In genomic region chr13:25372275-25373081, GRCh38 we compare ENCODE assay signal across 9 cellular contexts. TPM values are rescaled to one million over a fixed set of nuclear protein-coding genes. Genes with fewer than 3 reads are reported as not detected.
DNase-seq lines count a peak whose midpoint lies in the region; ATAC-seq and TF ChIP-seq lines count a peak whose summit lies in the region.
"Had no signal": no experiment of that assay in that cellular context is flagged by ENCODE, and none has a peak within 500 bp of the region (broad histone marks: within the 10 kb centered on the region; RNA-seq: fewer than 3 reads in every experiment).

No MANE protein-coding gene starts in this region.

- no peak overlapping the region for H3K4me3 Mint-ChIP-seq in activated CD4-positive, alpha-beta T cell treated with anti-CD3 and anti-CD28 coated beads for 36 hours
- H3K4me3 Mint-ChIP-seq in activated T-helper 2 cell treated with anti-CD3 and anti-CD28 coated beads, Interferon-gamma antibody, Interleukin-2, Interleukin-4, amounts not matched to agents 10 μg/mL and 5 μg/mL and 100 μg/mL, durations not matched to agents 14 hours and 24 hours and 36 hours (ENCODE audit: low read depth), result peak overlapping the region; percentile 42

- peaks cover 11% of the 10 kb centered on the region for H3K27me3 ChIP-seq in thyroid gland
- H3K27me3 ChIP-seq: ovary had no signal

- no peak overlapping the region for H3K27ac ChIP-seq in thyroid gland
- H3K27ac ChIP-seq: ovary had no signal

- peaks cover 6% of the 10 kb centered on the region for H3K4me1 Mint-ChIP-seq in activated CD4-positive, alpha-beta T cell treated with anti-CD3 and anti-CD28 coated beads for 36 hours
- H3K4me1 Mint-ChIP-seq in activated T-helper 2 cell treated with anti-CD3 and anti-CD28 coated beads, Interferon-gamma antibody, Interleukin-2, Interleukin-4, amounts not matched to agents 10 μg/mL and 5 μg/mL and 100 μg/mL, durations not matched to agents 14 hours and 24 hours and 36 hours (ENCODE audit: low read depth), result peaks cover 2% of the 10 kb centered on the region

- TF ChIP-seq POLR2A in thyroid gland (IDR thresholded peaks at IDR 0.05), result no peak

- no peaks in the 10 kb centered on the region for H3K9me3 ChIP-seq in iPS-18c (ENCODE audit: control insufficient read depth, insufficient read depth, low read length)
- no peaks in the 10 kb centered on the region for H3K9me3 ChIP-seq in thyroid gland
- H3K9me3 ChIP-seq: ovary had no signal

- H3K4me1 ChIP-seq in thyroid gland, result peaks cover 0 to 11% of the 10 kb centered on the region in 2 donors

- CTCF ChIA-PET in activated CD4-positive, alpha-beta T cell treated with anti-CD3 and anti-CD28 coated beads for 36 hours (lab: Charles Lee), result no interaction called here

- 23 to 36% methylated on average over 26 to 33 of the region's 84 CpGs for WGBS in thyroid gland, 2 donors

- peak overlapping the region; percentile 66 for H3K4me3 ChIP-seq in iPS-18c (ENCODE audit: insufficient read depth, low read depth, low read length)
- peak overlapping the region in 1 of 3 donors; percentile 14 for H3K4me3 ChIP-seq in thyroid gland (replicated peaks in 1 of 3)
- H3K4me3 ChIP-seq: ovary had no signal

- TF ChIP-seq CTCF in thyroid gland (IDR thresholded peaks at IDR 0.05), result no peak

- no peak overlapping the region for H3K27ac Mint-ChIP-seq in activated CD4-positive, alpha-beta T cell treated with anti-CD3 and anti-CD28 coated beads for 36 hours
- H3K27ac Mint-ChIP-seq in activated T-helper 2 cell treated with anti-CD3 and anti-CD28 coated beads, Interferon-gamma antibody, Interleukin-2, Interleukin-4, amounts not matched to agents 10 μg/mL and 5 μg/mL and 100 μg/mL, durations not matched to agents 14 hours and 24 hours and 36 hours, result no peak overlapping the region

- H3K9me3 Mint-ChIP-seq in activated CD4-positive, alpha-beta T cell treated with anti-CD3 and anti-CD28 coated beads for 36 hours (ENCODE audit: low read depth), result no peaks in the 10 kb centered on the region
- no peaks in the 10 kb centered on the region for H3K9me3 Mint-ChIP-seq in activated T-helper 2 cell treated with anti-CD3 and anti-CD28 coated beads, Interferon-gamma antibody, Interleukin-2, Interleukin-4, amounts not matched to agents 10 μg/mL and 5 μg/mL and 100 μg/mL, durations not matched to agents 14 hours and 24 hours and 36 hours

- peak; percentile 25 for ATAC-seq in activated CD4-positive, alpha-beta T cell treated with anti-CD3 and anti-CD28 coated beads for 36 hours
- peak; percentile 11 for ATAC-seq in stimulated activated naive CD8-positive, alpha-beta T cell treated with anti-CD3 and anti-CD28 coated beads, Interleukin-15, Interleukin-2, amounts not matched to agents 100 U/mL and 50 U/mL, for 24 hours
- ATAC-seq in GM21786 (IDR thresholded peaks at IDR 0.05; ENCODE audit: unreplicated experiment) (no peak), HG02938 (IDR thresholded peaks at IDR 0.05; ENCODE audit: unreplicated experiment) (no peak)

- POLR2A ChIA-PET in activated CD4-positive, alpha-beta T cell treated with anti-CD3 and anti-CD28 coated beads for 36 hours (lab: Charles Lee), result interaction anchor here (0.5 kb wide), 1 partner anchor 327 kb away, joined by 7 read pairs; no protein-coding TSS in a partner anchor

- H3K27me3 Mint-ChIP-seq in activated CD4-positive, alpha-beta T cell treated with anti-CD3 and anti-CD28 coated beads for 36 hours, result peaks cover 61% of the 10 kb centered on the region
- H3K27me3 Mint-ChIP-seq in activated T-helper 2 cell treated with anti-CD3 and anti-CD28 coated beads, Interferon-gamma antibody, Interleukin-2, Interleukin-4, amounts not matched to agents 10 μg/mL and 5 μg/mL and 100 μg/mL, durations not matched to agents 14 hours and 24 hours and 36 hours (ENCODE audit: low read depth), result peaks cover 70% of the 10 kb centered on the region

- no peaks in the 10 kb centered on the region for H3K36me3 ChIP-seq in thyroid gland
- H3K36me3 ChIP-seq: ovary had no signal

- no peaks in the 10 kb centered on the region for H3K36me3 Mint-ChIP-seq in activated CD4-positive, alpha-beta T cell treated with anti-CD3 and anti-CD28 coated beads for 36 hours (ENCODE audit: low read depth)
- H3K36me3 Mint-ChIP-seq in activated T-helper 2 cell treated with anti-CD3 and anti-CD28 coated beads, Interferon-gamma antibody, Interleukin-2, Interleukin-4, amounts not matched to agents 10 μg/mL and 5 μg/mL and 100 μg/mL, durations not matched to agents 14 hours and 24 hours and 36 hours (ENCODE audit: low read depth), result no peaks in the 10 kb centered on the region

- intact Hi-C loops in activated CD4-positive, alpha-beta T cell treated with anti-CD3 and anti-CD28 coated beads for 36 hours (cut with DNase I, micrococcal nuclease), result loop anchor here in 1 of 2 experiments (2.0 to 10.0 kb wide), 2 partner anchors 288 to 378 kb away; no protein-coding TSS in a partner anchor
- intact Hi-C loops in activated T-helper 2 cell treated with anti-CD3 and anti-CD28 coated beads, Interferon-gamma antibody, Interleukin-2, Interleukin-4, amounts not matched to agents 10 μg/mL and 5 μg/mL and 100 μg/mL, durations not matched to agents 14 hours and 24 hours and 36 hours (cut with micrococcal nuclease), result no loop called here
- intact Hi-C loops in thyroid gland (cut with DNase I), result loop anchor here (10.0 kb wide), 1 partner anchor 138 kb away; no protein-coding TSS in a partner anchor

- no peak for DNase-seq in activated CD4-positive, alpha-beta T cell treated with anti-CD3 and anti-CD28 coated beads for 36 hours
- no peak for DNase-seq in activated CD4-positive, alpha-beta T cell treated with anti-CD3 and anti-CD28 coated beads for 1 hour
- no peak for DNase-seq in activated T-helper 2 cell treated with anti-CD3 and anti-CD28 coated beads, Interferon-gamma antibody, Interleukin-2, Interleukin-4, amounts not matched to agents 10 μg/mL and 5 μg/mL and 100 μg/mL, durations not matched to agents 14 hours and 24 hours and 36 hours (ENCODE audit: low spot score)
- DNase-seq in stimulated activated naive CD8-positive, alpha-beta T cell treated with anti-CD3 and anti-CD28 coated beads, Interleukin-15, Interleukin-2, amounts not matched to agents 100 U/mL and 50 U/mL, for 24 hours, result no peak
- DNase-seq in thyroid gland, result no peak
- DNase-seq: ovary had no signal

RNA-seq across cellular contexts. Expression of gene ATP8A2, which starts 0.7 kb away (rescaled TPM):
- total RNA-seq in activated CD4-positive, alpha-beta T cell treated with anti-CD3 and anti-CD28 coated beads for 36 hours, result under 1 TPM; 0.30 to 0.39 TPM
- total RNA-seq in activated T-helper 2 cell treated with anti-CD3 and anti-CD28 coated beads, Interferon-gamma antibody, Interleukin-2, Interleukin-4, amounts not matched to agents 10 μg/mL and 5 μg/mL and 100 μg/mL, durations not matched to agents 14 hours and 24 hours and 36 hours, result 0.11 and 0.16 TPM in 2 replicates
- total RNA-seq in thyroid gland, result under 1 TPM; 0.13 to 0.29 (median 0.24) TPM

Comparison
In these comparisons a context has a peak if more than half of its experiments do, and no peak if none do; other contexts are left out.
1. ATAC-seq: peak in activated CD4-positive, alpha-beta T cell treated with anti-CD3 and anti-CD28 coated beads for 36 hours (single experiment) and stimulated activated naive CD8-positive, alpha-beta T cell treated with anti-CD3 and anti-CD28 coated beads, Interleukin-15, Interleukin-2, amounts not matched to agents 100 U/mL and 50 U/mL, for 24 hours (single experiment); none in GM21786 (single experiment) and HG02938 (single experiment).